17 cellular contexts compared by ENCODE assay signal in genomic region chr15:90072978-90073640, GRCh38. TPM values are rescaled to one million over a fixed set of nuclear protein-coding genes. Genes with fewer than 3 reads are reported as not detected.
DNase-seq lines count a peak whose midpoint lies in the region; ATAC-seq and TF ChIP-seq lines count a peak whose summit lies in the region.
"Had no signal": no experiment of that assay in that cellular context is flagged by ENCODE, and none has a peak within 500 bp of the region (broad histone marks: within the 10 kb centered on the region; RNA-seq: fewer than 3 reads in every experiment).

No MANE protein-coding gene starts in this region.

- no peaks in the 10 kb centered on the region for H3K4me1 Mint-ChIP-seq in effector memory CD8-positive, alpha-beta T cell (ENCODE audit: low read depth in 2 of 2)
- peaks cover 2 to 10% of the 10 kb centered on the region in 2 donors for H3K4me1 Mint-ChIP-seq in stimulated activated naive B cell treated with anti-CD40 and anti-IgM and Interleukin-4, amounts not matched to agents 10 μg/mL and 1 μg/mL and 100 μg/mL, for 72 hours

- H3K36me3 Mint-ChIP-seq in activated naive CD4-positive, alpha-beta T cell treated with anti-CD3 and anti-CD28 coated beads, Interleukin-2, amount 50 U/mL, for 72 hours, result no peaks in the 10 kb centered on the region
- peaks cover 14% of the 10 kb centered on the region for H3K36me3 Mint-ChIP-seq in effector memory CD8-positive, alpha-beta T cell (ENCODE audit: insufficient read depth)
- H3K36me3 Mint-ChIP-seq in stimulated activated naive B cell treated with anti-CD40 and anti-IgM and Interleukin-4, amounts not matched to agents 10 μg/mL and 1 μg/mL and 100 μg/mL, for 72 hours, result peaks cover 36 to 39% of the 10 kb centered on the region in 2 donors

- no peak overlapping the region for H3K4me3 ChIP-seq in RWPE2 (ENCODE audit: severe bottlenecking)
- H3K4me3 ChIP-seq: MG63 had no signal

- no peak overlapping the region for H3K27ac ChIP-seq in RWPE2 (ENCODE audit: poor library complexity, severe bottlenecking)
- H3K27ac ChIP-seq: C4-2B had no signal

- DNase-seq in activated naive CD4-positive, alpha-beta T cell treated with anti-CD3 and anti-CD28 coated beads, Interleukin-2, amount 50 U/mL, for 72 hours (ENCODE audit: low spot score in 2 of 2), result no peak
- DNase-seq in activated naive CD4-positive, alpha-beta T cell treated with Interleukin-2 at 50 U/mL for 16 hours, result no peak
- peak; percentile 71 for DNase-seq in RWPE2 (ENCODE audit: low spot score)
- DNase-seq in effector memory CD8-positive, alpha-beta T cell, result no peak
- DNase-seq in stimulated activated naive B cell treated with anti-CD40 and anti-IgM and Interleukin-4, amounts not matched to agents 10 μg/mL and 1 μg/mL and 100 μg/mL, for 72 hours, result no peak
- DNase-seq in GM19238 (ENCODE audit: insufficient read length, low spot score), result no peak
- DNase-seq in DMS153 treated with DMSO at 0.1 percent for 48 hours (lab: John Stamatoyannopoulos, UW; ENCODE audit: unreplicated experiment), result no peak
- DNase-seq: Caco-2, DMS53, GOT3, MG63, NCI-H187 treated with DMSO at 0.1 percent for 48 hours, NCI-H446, NCI-H748 treated with DMSO at 0.1 percent for 48 hours, SHP77 had no signal

- no peak overlapping the region for H3K4me3 Mint-ChIP-seq in effector memory CD8-positive, alpha-beta T cell
- H3K4me3 Mint-ChIP-seq in stimulated activated naive B cell treated with anti-CD40 and anti-IgM and Interleukin-4, amounts not matched to agents 10 μg/mL and 1 μg/mL and 100 μg/mL, for 72 hours, result no peak overlapping the region

- ATAC-seq in activated naive CD4-positive, alpha-beta T cell treated with anti-CD3 and anti-CD28 coated beads, Interleukin-2, amount 50 U/mL, for 72 hours, result no peak
- no peak for ATAC-seq in RWPE2 (ENCODE audit: low read depth)
- ATAC-seq in effector memory CD8-positive, alpha-beta T cell (replicated peaks), result no peak
- ATAC-seq in stimulated activated naive B cell treated with anti-CD40 and anti-IgM and Interleukin-4, amounts not matched to agents 10 μg/mL and 1 μg/mL and 100 μg/mL, for 72 hours (replicated peaks), result no peak
- no peak for ATAC-seq in GM18502 (IDR thresholded peaks at IDR 0.05; ENCODE audit: poor library complexity, unreplicated experiment)

- peak overlapping the region; percentile 55 to 56 for H3K27ac Mint-ChIP-seq in activated naive CD4-positive, alpha-beta T cell treated with anti-CD3 and anti-CD28 coated beads, Interleukin-2, amount 50 U/mL, for 72 hours
- peak overlapping the region; percentile 81 to 85 for H3K27ac Mint-ChIP-seq in effector memory CD8-positive, alpha-beta T cell
- peak overlapping the region; percentile 34 for H3K27ac Mint-ChIP-seq in stimulated activated naive B cell treated with anti-CD40 and anti-IgM and Interleukin-4, amounts not matched to agents 10 μg/mL and 1 μg/mL and 100 μg/mL, for 72 hours

- H3K9me3 Mint-ChIP-seq in activated naive CD4-positive, alpha-beta T cell treated with anti-CD3 and anti-CD28 coated beads, Interleukin-2, amount 50 U/mL, for 72 hours, result no peaks in the 10 kb centered on the region
- H3K9me3 Mint-ChIP-seq in effector memory CD8-positive, alpha-beta T cell, result no peaks in the 10 kb centered on the region
- H3K9me3 Mint-ChIP-seq in stimulated activated naive B cell treated with anti-CD40 and anti-IgM and Interleukin-4, amounts not matched to agents 10 μg/mL and 1 μg/mL and 100 μg/mL, for 72 hours, result no peaks in the 10 kb centered on the region

- peaks cover 65% of the 10 kb centered on the region for H3K36me3 ChIP-seq in RWPE2 (ENCODE audit: low read depth)

- no peaks in the 10 kb centered on the region for H3K27me3 Mint-ChIP-seq in effector memory CD8-positive, alpha-beta T cell
- no peaks in the 10 kb centered on the region for H3K27me3 Mint-ChIP-seq in stimulated activated naive B cell treated with anti-CD40 and anti-IgM and Interleukin-4, amounts not matched to agents 10 μg/mL and 1 μg/mL and 100 μg/mL, for 72 hours

- H3K4me1 ChIP-seq in RWPE2 (ENCODE audit: insufficient read depth, poor library complexity, severe bottlenecking), result peaks cover 21% of the 10 kb centered on the region

- H3K27me3 ChIP-seq in RWPE2 (ENCODE audit: insufficient read depth, poor library complexity, severe bottlenecking), result no peaks in the 10 kb centered on the region
- H3K27me3 ChIP-seq: MG63 had no signal

- TF ChIP-seq CTCF in RWPE2 (IDR thresholded peaks at IDR 0.05; ENCODE audit: poor library complexity, severe bottlenecking), result no peak

- no peaks in the 10 kb centered on the region for H3K9me3 ChIP-seq in RWPE2 (ENCODE audit: severe bottlenecking)
- H3K9me3 ChIP-seq: Caco-2, MG63 had no signal

RNA-seq across cellular contexts. Expression of gene IDH2, which starts 29.2 kb away (rescaled TPM):
- total RNA-seq in activated naive CD4-positive, alpha-beta T cell treated with anti-CD3 and anti-CD28 coated beads, Interleukin-2, amount 50 U/mL, for 72 hours, result 100 to 1,000 TPM; 203 to 242 TPM
